In genomic region chr15:89809093-89809786, GRCh38 we compare ENCODE assay signal across 1 cellular context.
TF ChIP-seq lines count a peak whose summit lies in the region.

No MANE protein-coding gene starts in this region.

TF ChIP-seq in HepG2, 621 proteins besides CTCF, POLR2A, EP300 and RAD21 (continued from another document and continues in another):
- TF ChIP-seq ZNF883 (CRISPR knock-in tag; IDR thresholded peaks at IDR 0.05; ENCODE audit: not compliant biosample characterization) (no peak), STAG1 (CRISPR knock-in tag; IDR thresholded peaks at IDR 0.05) (no peak), RARG (CRISPR knock-in tag; IDR thresholded peaks at IDR 0.05; ENCODE audit: low read depth) (no peak), LRRFIP1 (CRISPR knock-in tag; conservative IDR thresholded peaks at IDR 0.05) (no peak), GTF3A (CRISPR knock-in tag; conservative IDR thresholded peaks at IDR 0.05) (no peak), NR2F2 (IDR thresholded peaks at IDR 0.05; ENCODE audit: borderline replicate concordance, low read depth) (no peak), JARID2 (CRISPR knock-in tag; IDR thresholded peaks at IDR 0.05; ENCODE audit: insufficient replicate concordance) (no peak), GZF1 (CRISPR knock-in tag; IDR thresholded peaks at IDR 0.05) (no peak), DNMT1 (CRISPR knock-in tag; IDR thresholded peaks at IDR 0.05) (no peak), MEIS2 (CRISPR knock-in tag; IDR thresholded peaks at IDR 0.05) (peak; percentile 35; the same call in 1 of the 2 replicates), PAWR (CRISPR knock-in tag; IDR thresholded peaks at IDR 0.05; ENCODE audit: borderline replicate concordance) (no peak), KAT8 (CRISPR knock-in tag; IDR thresholded peaks at IDR 0.05) (peak; percentile 51; the same call in 1 of the 2 replicates), ELF4 (CRISPR knock-in tag; IDR thresholded peaks at IDR 0.05; ENCODE audit: borderline replicate concordance) (0 out of 2 replicates have a peak, but pooled peaks have one; percentile 46), PHF21A (CRISPR knock-in tag; IDR thresholded peaks at IDR 0.05) (peak; percentile 96), ZNF703 (CRISPR knock-in tag; IDR thresholded peaks at IDR 0.05; ENCODE audit: borderline replicate concordance) (no peak; the same call in 1 of the 2 replicates), PAF1 (CRISPR knock-in tag; IDR thresholded peaks at IDR 0.05) (0 out of 2 replicates have a peak, but pooled peaks have one; percentile 52), ETS1 (CRISPR knock-in tag; IDR thresholded peaks at IDR 0.05) (no peak), ZNF547 (CRISPR knock-in tag; IDR thresholded peaks at IDR 0.05) (peak; percentile 22; the same call in 1 of the 2 replicates), KLF12 (CRISPR knock-in tag; IDR thresholded peaks at IDR 0.05; ENCODE audit: borderline replicate concordance) (peak; percentile 26; the same call in 1 of the 2 replicates), PPARG (CRISPR knock-in tag; conservative IDR thresholded peaks at IDR 0.05) (peak; percentile 57; the same call in 1 of the 2 replicates), ZFY (CRISPR knock-in tag; IDR thresholded peaks at IDR 0.05) (peak; percentile 90), ATF1 (CRISPR knock-in tag; IDR thresholded peaks at IDR 0.05) (peak; percentile 29; the same call in 1 of the 2 replicates), PLRG1 (conservative IDR thresholded peaks at IDR 0.05) (no peak), TEAD3 (CRISPR knock-in tag; optimal IDR thresholded peaks at IDR 0.05; ENCODE audit: borderline replicate concordance) (peak; percentile 83), ARID3A (IDR thresholded peaks at IDR 0.05; ENCODE audit: low read depth, low read length) (no peak), ZNF530 (CRISPR knock-in tag; IDR thresholded peaks at IDR 0.05; ENCODE audit: low read depth) (no peak), SP4 (CRISPR knock-in tag; IDR thresholded peaks at IDR 0.05) (no peak), SUZ12 (IDR thresholded peaks at IDR 0.05; ENCODE audit: low read depth, low read length) (no peak), ZNF264 (CRISPR knock-in tag; IDR thresholded peaks at IDR 0.05) (no peak), HNRNPK (IDR thresholded peaks at IDR 0.05; ENCODE audit: low read depth, low read length, poor library complexity, severe bottlenecking) (no peak), CEBPG (CRISPR knock-in tag; IDR thresholded peaks at IDR 0.05) (no peak), ZNF124 (CRISPR knock-in tag; IDR thresholded peaks at IDR 0.05) (no peak), DZIP1 (CRISPR knock-in tag; IDR thresholded peaks at IDR 0.05) (no peak), HNF4A (CRISPR knock-in tag; IDR thresholded peaks at IDR 0.05) (peak; percentile 75), AHR (CRISPR knock-in tag; IDR thresholded peaks at IDR 0.05) (no peak), TCF12 (IDR thresholded peaks at IDR 0.05) (no peak), TCF12 (CRISPR knock-in tag; IDR thresholded peaks at IDR 0.05) (no peak), ZNF761 (CRISPR knock-in tag; conservative IDR thresholded peaks at IDR 0.05) (no peak; the same call in 1 of the 2 replicates), ZNF382 (CRISPR knock-in tag; IDR thresholded peaks at IDR 0.05; ENCODE audit: borderline replicate concordance) (no peak), ZNF574 (CRISPR knock-in tag; IDR thresholded peaks at IDR 0.05) (no peak; the same call in none of the 2 replicates), ZNF691 (CRISPR knock-in tag; IDR thresholded peaks at IDR 0.05; ENCODE audit: borderline replicate concordance, low read depth) (peak; percentile 45; the same call in 1 of the 2 replicates), ZNF256 (CRISPR knock-in tag; conservative IDR thresholded peaks at IDR 0.05) (peak; percentile 59; the same call in 1 of the 2 replicates), FOSL2 (CRISPR knock-in tag; IDR thresholded peaks at IDR 0.05) (peak; percentile 22; the same call in 1 of the 2 replicates), ZBTB26 (CRISPR knock-in tag; IDR thresholded peaks at IDR 0.05; ENCODE audit: borderline replicate concordance) (peak; percentile 95), DBP (CRISPR knock-in tag; IDR thresholded peaks at IDR 0.05; ENCODE audit: not compliant biosample characterization) (no peak), TBL1XR1 (IDR thresholded peaks at IDR 0.05; ENCODE audit: borderline replicate concordance, low read length, partially characterized antibody) (no peak), PAXIP1 (CRISPR knock-in tag; conservative IDR thresholded peaks at IDR 0.05) (peak; percentile 98), TEF (CRISPR knock-in tag; IDR thresholded peaks at IDR 0.05) (no peak), CCAR2 (optimal IDR thresholded peaks at IDR 0.05; ENCODE audit: low read depth, low read length) (no peak), ZNF567 (CRISPR knock-in tag; IDR thresholded peaks at IDR 0.05; ENCODE audit: borderline replicate concordance) (no peak)
